Comparison of ENCODE assay signal across 2 cellular contexts in genomic region chr3:110789315-110789714, GRCh38.
TF ChIP-seq lines count a peak whose summit lies in the region.

No MANE protein-coding gene starts in this region.

TF ChIP-seq in SK-N-SH, 30 proteins besides CTCF, POLR2A, EP300 and RAD21 (continued from another document):
- TF ChIP-seq FOSL2 (IDR thresholded peaks at IDR 0.05; ENCODE audit: borderline replicate concordance, low read depth): peak; percentile 30; the same call in 1 of the 2 replicates

TF ChIP-seq in SK-N-SH treated with all-trans-retinoic acid at 6 μM for 48 hours, 23 proteins besides CTCF, POLR2A, EP300 and RAD21:
- TF ChIP-seq TSHZ2 (CRISPR knock-in tag; IDR thresholded peaks at IDR 0.05) (no peak), PPARA (CRISPR knock-in tag; IDR thresholded peaks at IDR 0.05; ENCODE audit: borderline replicate concordance) (no peak), RARB (CRISPR knock-in tag; IDR thresholded peaks at IDR 0.05) (no peak), CSRNP3 (CRISPR knock-in tag; IDR thresholded peaks at IDR 0.05) (no peak), ZC3H10 (CRISPR knock-in tag; IDR thresholded peaks at IDR 0.05) (no peak), CSDC2 (CRISPR knock-in tag; IDR thresholded peaks at IDR 0.05) (no peak), ARNTL (CRISPR knock-in tag; IDR thresholded peaks at IDR 0.05; ENCODE audit: borderline replicate concordance, low read depth) (no peak), ZNF70 (CRISPR knock-in tag; IDR thresholded peaks at IDR 0.05) (no peak), BACH2 (CRISPR knock-in tag; IDR thresholded peaks at IDR 0.05; ENCODE audit: borderline replicate concordance) (no peak), ZNF8 (CRISPR knock-in tag; IDR thresholded peaks at IDR 0.05) (no peak), ZNF565 (CRISPR knock-in tag; conservative IDR thresholded peaks at IDR 0.05; ENCODE audit: low read depth) (no peak), ZFP3 (CRISPR knock-in tag; IDR thresholded peaks at IDR 0.05) (no peak), GLIS3 (CRISPR knock-in tag; IDR thresholded peaks at IDR 0.05) (no peak)
- TF ChIP-seq, protein P1, sequence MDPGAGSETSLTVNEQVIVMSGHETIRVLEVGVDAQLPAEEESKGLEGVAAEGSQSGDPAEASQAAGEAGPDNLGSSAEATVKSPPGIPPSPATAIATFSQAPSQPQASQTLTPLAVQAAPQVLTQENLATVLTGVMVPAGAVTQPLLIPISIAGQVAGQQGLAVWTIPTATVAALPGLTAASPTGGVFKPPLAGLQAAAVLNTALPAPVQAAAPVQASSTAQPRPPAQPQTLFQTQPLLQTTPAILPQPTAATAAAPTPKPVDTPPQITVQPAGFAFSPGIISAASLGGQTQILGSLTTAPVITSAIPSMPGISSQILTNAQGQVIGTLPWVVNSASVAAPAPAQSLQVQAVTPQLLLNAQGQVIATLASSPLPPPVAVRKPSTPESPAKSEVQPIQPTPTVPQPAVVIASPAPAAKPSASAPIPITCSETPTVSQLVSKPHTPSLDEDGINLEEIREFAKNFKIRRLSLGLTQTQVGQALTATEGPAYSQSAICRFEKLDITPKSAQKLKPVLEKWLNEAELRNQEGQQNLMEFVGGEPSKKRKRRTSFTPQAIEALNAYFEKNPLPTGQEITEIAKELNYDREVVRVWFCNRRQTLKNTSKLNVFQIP (CRISPR knock-in tag; IDR thresholded peaks at IDR 0.05; ENCODE audit: borderline replicate concordance, low read depth): no peak
